Comparison of ENCODE assay signal across 14 cellular contexts in genomic region chr12:92075425-92075891, GRCh38.
DNase-seq lines count a peak whose midpoint lies in the region; ATAC-seq and TF ChIP-seq lines count a peak whose summit lies in the region.
"Had no signal": no experiment of that assay in that cellular context is flagged by ENCODE, and none has a peak within 500 bp of the region (broad histone marks: within the 10 kb centered on the region; RNA-seq: fewer than 3 reads in every experiment).

No MANE protein-coding gene starts in this region.

- ATAC-seq in HG03103 (IDR thresholded peaks at IDR 0.05; ENCODE audit: low read depth, unreplicated experiment) (peak; percentile 52), HG02885 (IDR thresholded peaks at IDR 0.05; ENCODE audit: poor library complexity, unreplicated experiment) (no peak)

- H3K27ac ChIP-seq in ACC112 (ENCODE audit: low read depth, low read length) (peak overlapping the region; percentile 34), suprapubic skin (no peak overlapping the region)
- H3K27ac ChIP-seq: RWPE1 had no signal

- no peaks in the 10 kb centered on the region for H3K79me2 ChIP-seq in ACC112 (ENCODE audit: control insufficient read depth, insufficient read depth, low read length, unreplicated experiment)

- H3K9me3 ChIP-seq in suprapubic skin, result no peaks in the 10 kb centered on the region

- TF ChIP-seq POLR2A in suprapubic skin (IDR thresholded peaks at IDR 0.05), result no peak

- peak overlapping the region; percentile 23 for H2AFZ ChIP-seq in ACC112 (ENCODE audit: low read length, unreplicated experiment)

- TF ChIP-seq CTCF in cardiac fibroblast (IDR thresholded peaks at IDR 0.05; ENCODE audit: low read depth, low read length), result no peak
- TF ChIP-seq CTCF in suprapubic skin (IDR thresholded peaks at IDR 0.05), result no peak

- WGBS in suprapubic skin, result 88% methylated on average over 2 of the region's 2 CpGs

- no peaks in the 10 kb centered on the region for H3K27me3 ChIP-seq in ACC112 (ENCODE audit: insufficient read depth, low read length)
- H3K27me3 ChIP-seq in suprapubic skin, result no peaks in the 10 kb centered on the region

- TF ChIP-seq EP300 in suprapubic skin (IDR thresholded peaks at IDR 0.05), result no peak

- DNase-seq in cardiac fibroblast (ENCODE audit: low read depth in 2 of 2), result peak; percentile 61 to 87
- DNase-seq in left kidney (ENCODE audit: low read depth, low spot score), result peak; percentile 48
- no peak for DNase-seq in suprapubic skin (ENCODE audit: low spot score in 2 of 2)
- DNase-seq in NCI-H2171 treated with DMSO at 0.1 percent for 48 hours (lab: John Stamatoyannopoulos, UW), result no peak
- DNase-seq in NCI-H345 (lab: John Stamatoyannopoulos, UW), result no peak
- DNase-seq: activated CD4-positive, alpha-beta T cell treated with anti-CD3 and anti-CD28 coated beads, Interleukin-2, amount 10 ng/mL, durations not matched to agents 24 days and 14 days; activated naive CD8-positive, alpha-beta T cell treated with anti-CD3 and anti-CD28 coated beads, Interleukin-2, amount 10 ng/mL, durations not matched to agents 7 days and 5 days; GOT3; NCI-H2081 treated with DMSO at 0.1 percent for 48 hours; stimulated activated naive CD4-positive, alpha-beta T cell had no signal

- H3K4me1 ChIP-seq in ACC112 (ENCODE audit: control insufficient read depth, insufficient read depth, low read length, unreplicated experiment) (peaks cover 52% of the 10 kb centered on the region), suprapubic skin (peaks cover 39% of the 10 kb centered on the region)

- no peak overlapping the region for H3K4me3 ChIP-seq in ACC112 (ENCODE audit: low read depth, low read length)
- H3K4me3 ChIP-seq in cardiac fibroblast (replicated peaks in 1 of 2; ENCODE audit: low read depth in 2 of 2, low read length in 2 of 2), result no peak overlapping the region
- H3K4me3 ChIP-seq in suprapubic skin, result no peak overlapping the region

- H3K36me3 ChIP-seq in ACC112 (ENCODE audit: insufficient read depth, low read length), result no peaks in the 10 kb centered on the region
- no peaks in the 10 kb centered on the region for H3K36me3 ChIP-seq in suprapubic skin

Comparison
In these comparisons a context has a peak if more than half of its experiments do, and no peak if none do; other contexts are left out.
1. DNase-seq: peak in cardiac fibroblast (2 of 2) and left kidney (single experiment); none in suprapubic skin (0 of 2), NCI-H2171 treated with DMSO at 0.1 percent for 48 hours (single experiment) and NCI-H345 (single experiment).